Comparison of ENCODE assay signal across 2 cellular contexts in the genomic region with DNA sequence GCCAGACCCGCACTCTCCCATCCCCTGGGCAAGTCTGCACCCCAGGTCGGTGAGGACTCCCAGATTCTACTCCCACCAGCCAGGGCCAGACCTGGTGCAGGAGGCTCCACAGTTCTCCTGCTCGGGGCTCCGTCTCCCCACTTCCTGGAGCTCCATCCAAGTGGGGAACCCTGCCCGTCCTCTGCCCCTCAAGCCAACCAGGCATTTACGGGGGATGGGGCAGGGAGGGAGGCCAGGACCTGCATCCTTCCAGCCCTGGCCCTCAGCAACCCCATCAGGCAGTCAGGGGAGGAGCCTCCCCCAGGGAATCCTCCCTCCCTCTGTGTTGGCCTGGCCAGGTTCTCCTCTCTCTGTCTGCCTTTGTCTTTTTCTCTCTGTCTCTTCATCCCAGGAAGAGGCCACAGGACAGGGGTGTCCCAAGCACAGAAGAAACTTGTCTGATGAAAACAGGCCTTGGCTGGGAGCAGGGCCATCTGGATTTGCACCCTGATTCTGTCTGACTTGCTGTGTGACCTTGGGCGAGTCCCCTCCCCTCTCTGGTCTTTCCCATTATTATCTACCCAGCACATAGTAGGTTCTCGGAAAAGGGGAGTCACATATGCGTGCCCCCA.
TF ChIP-seq lines count a peak whose summit lies in the region.

No MANE protein-coding gene starts in this region.

TF ChIP-seq in HEK293, 187 proteins besides CTCF, POLR2A, EP300 and RAD21:
- TF ChIP-seq PRDM10 (tag by site-specific recombination; IDR thresholded peaks at IDR 0.05) (peak; percentile 52), ZNF639 (tag by site-specific recombination; IDR thresholded peaks at IDR 0.05) (no peak), ZNF404 (tag by site-specific recombination; IDR thresholded peaks at IDR 0.05) (no peak), ZBTB21 (tag by site-specific recombination; IDR thresholded peaks at IDR 0.05) (no peak), WT1 (tag by site-specific recombination; IDR thresholded peaks at IDR 0.05) (peak; percentile 44; the same call in 1 of the 2 replicates), ZNF140 (tag by site-specific recombination; IDR thresholded peaks at IDR 0.05) (no peak), SCRT2 (tag by site-specific recombination; IDR thresholded peaks at IDR 0.05) (no peak), ZNF624 (tag by site-specific recombination; IDR thresholded peaks at IDR 0.05) (no peak), GLIS2 (tag by site-specific recombination; IDR thresholded peaks at IDR 0.05) (0 out of 2 replicates have a peak, but pooled peaks have one; percentile 9), ZNF510 (tag by site-specific recombination; IDR thresholded peaks at IDR 0.05; ENCODE audit: insufficient replicate concordance) (no peak), ZNF768 (tag by site-specific recombination; IDR thresholded peaks at IDR 0.05) (peak; percentile 87; the same call in 1 of the 2 replicates), GLI2 (tag by site-specific recombination; IDR thresholded peaks at IDR 0.05; ENCODE audit: borderline replicate concordance, low read depth) (no peak), ZNF335 (tag by site-specific recombination; conservative IDR thresholded peaks at IDR 0.05) (no peak), ZNF23 (tag by site-specific recombination; IDR thresholded peaks at IDR 0.05; ENCODE audit: borderline replicate concordance) (no peak)
- TF ChIP-seq, protein P1, sequence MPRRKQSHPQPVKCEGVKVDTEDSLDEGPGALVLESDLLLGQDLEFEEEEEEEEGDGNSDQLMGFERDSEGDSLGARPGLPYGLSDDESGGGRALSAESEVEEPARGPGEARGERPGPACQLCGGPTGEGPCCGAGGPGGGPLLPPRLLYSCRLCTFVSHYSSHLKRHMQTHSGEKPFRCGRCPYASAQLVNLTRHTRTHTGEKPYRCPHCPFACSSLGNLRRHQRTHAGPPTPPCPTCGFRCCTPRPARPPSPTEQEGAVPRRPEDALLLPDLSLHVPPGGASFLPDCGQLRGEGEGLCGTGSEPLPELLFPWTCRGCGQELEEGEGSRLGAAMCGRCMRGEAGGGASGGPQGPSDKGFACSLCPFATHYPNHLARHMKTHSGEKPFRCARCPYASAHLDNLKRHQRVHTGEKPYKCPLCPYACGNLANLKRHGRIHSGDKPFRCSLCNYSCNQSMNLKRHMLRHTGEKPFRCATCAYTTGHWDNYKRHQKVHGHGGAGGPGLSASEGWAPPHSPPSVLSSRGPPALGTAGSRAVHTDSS (tag by site-specific recombination; IDR thresholded peaks at IDR 0.05): no peak
- TF ChIP-seq, protein P2, sequence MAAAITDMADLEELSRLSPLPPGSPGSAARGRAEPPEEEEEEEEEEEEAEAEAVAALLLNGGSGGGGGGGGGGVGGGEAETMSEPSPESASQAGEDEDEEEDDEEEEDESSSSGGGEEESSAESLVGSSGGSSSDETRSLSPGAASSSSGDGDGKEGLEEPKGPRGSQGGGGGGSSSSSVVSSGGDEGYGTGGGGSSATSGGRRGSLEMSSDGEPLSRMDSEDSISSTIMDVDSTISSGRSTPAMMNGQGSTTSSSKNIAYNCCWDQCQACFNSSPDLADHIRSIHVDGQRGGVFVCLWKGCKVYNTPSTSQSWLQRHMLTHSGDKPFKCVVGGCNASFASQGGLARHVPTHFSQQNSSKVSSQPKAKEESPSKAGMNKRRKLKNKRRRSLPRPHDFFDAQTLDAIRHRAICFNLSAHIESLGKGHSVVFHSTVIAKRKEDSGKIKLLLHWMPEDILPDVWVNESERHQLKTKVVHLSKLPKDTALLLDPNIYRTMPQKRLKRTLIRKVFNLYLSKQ (tag by site-specific recombination; IDR thresholded peaks at IDR 0.05; ENCODE audit: borderline replicate concordance): no peak

TF ChIP-seq in K562, 482 proteins besides CTCF, POLR2A, EP300 and RAD21 (continues in another document):
- TF ChIP-seq HDAC8 (tag; IDR thresholded peaks at IDR 0.05): no peak
- TF ChIP-seq PRDM10 (IDR thresholded peaks at IDR 0.05; ENCODE audit: partially characterized antibody): peak; percentile 74
- TF ChIP-seq PKNOX1 (IDR thresholded peaks at IDR 0.05): no peak
- no peak for TF ChIP-seq MEF2A (IDR thresholded peaks at IDR 0.05; ENCODE audit: control insufficient read depth, low read depth, low read length)
- no peak for TF ChIP-seq ZNF696 (CRISPR knock-in tag; conservative IDR thresholded peaks at IDR 0.05)
- TF ChIP-seq KDM1A (IDR thresholded peaks at IDR 0.05): peak; percentile 52 to 63
- TF ChIP-seq, protein P3, sequence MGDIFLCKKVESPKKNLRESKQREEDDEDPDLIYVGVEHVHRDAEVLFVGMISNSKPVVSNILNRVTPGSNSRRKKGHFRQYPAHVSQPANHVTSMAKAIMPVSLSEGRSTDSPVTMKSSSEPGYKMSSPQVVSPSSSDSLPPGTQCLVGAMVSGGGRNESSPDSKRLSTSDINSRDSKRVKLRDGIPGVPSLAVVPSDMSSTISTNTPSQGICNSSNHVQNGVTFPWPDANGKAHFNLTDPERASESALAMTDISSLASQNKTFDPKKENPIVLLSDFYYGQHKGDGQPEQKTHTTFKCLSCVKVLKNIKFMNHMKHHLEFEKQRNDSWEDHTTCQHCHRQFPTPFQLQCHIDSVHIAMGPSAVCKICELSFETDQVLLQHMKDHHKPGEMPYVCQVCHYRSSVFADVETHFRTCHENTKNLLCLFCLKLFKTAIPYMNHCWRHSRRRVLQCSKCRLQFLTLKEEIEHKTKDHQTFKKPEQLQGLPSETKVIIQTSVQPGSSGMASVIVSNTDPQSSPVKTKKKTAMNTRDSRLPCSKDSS (IDR thresholded peaks at IDR 0.05; ENCODE audit: low read depth, partially characterized antibody): no peak
- peak; percentile 44; the same call in 1 of the 2 replicates for TF ChIP-seq HDAC2 (IDR thresholded peaks at IDR 0.05)
- no peak for TF ChIP-seq SMARCA4 (IDR thresholded peaks at IDR 0.05)
- no peak for TF ChIP-seq POLR3G (IDR thresholded peaks at IDR 0.05; ENCODE audit: extremely low read depth, insufficient read length, insufficient replicate concordance)
- TF ChIP-seq ZFP1 (CRISPR knock-in tag; IDR thresholded peaks at IDR 0.05): no peak
- TF ChIP-seq, protein P4, sequence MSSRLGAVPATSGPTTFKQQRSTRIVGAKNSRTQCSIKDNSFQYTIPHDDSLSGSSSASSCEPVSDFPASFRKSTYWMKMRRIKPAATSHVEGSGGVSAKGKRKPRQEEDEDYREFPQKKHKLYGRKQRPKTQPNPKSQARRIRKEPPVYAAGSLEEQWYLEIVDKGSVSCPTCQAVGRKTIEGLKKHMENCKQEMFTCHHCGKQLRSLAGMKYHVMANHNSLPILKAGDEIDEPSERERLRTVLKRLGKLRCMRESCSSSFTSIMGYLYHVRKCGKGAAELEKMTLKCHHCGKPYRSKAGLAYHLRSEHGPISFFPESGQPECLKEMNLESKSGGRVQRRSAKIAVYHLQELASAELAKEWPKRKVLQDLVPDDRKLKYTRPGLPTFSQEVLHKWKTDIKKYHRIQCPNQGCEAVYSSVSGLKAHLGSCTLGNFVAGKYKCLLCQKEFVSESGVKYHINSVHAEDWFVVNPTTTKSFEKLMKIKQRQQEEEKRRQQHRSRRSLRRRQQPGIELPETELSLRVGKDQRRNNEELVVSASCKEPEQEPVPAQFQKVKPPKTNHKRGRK (tag; IDR thresholded peaks at IDR 0.05): no peak
- TF ChIP-seq KHSRP (IDR thresholded peaks at IDR 0.05): no peak
- TF ChIP-seq, protein P5, sequence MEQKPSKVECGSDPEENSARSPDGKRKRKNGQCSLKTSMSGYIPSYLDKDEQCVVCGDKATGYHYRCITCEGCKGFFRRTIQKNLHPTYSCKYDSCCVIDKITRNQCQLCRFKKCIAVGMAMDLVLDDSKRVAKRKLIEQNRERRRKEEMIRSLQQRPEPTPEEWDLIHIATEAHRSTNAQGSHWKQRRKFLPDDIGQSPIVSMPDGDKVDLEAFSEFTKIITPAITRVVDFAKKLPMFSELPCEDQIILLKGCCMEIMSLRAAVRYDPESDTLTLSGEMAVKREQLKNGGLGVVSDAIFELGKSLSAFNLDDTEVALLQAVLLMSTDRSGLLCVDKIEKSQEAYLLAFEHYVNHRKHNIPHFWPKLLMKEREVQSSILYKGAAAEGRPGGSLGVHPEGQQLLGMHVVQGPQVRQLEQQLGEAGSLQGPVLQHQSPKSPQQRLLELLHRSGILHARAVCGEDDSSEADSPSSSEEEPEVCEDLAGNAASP (IDR thresholded peaks at IDR 0.05): no peak
- peak; percentile 91 for TF ChIP-seq RBM25 (IDR thresholded peaks at IDR 0.05; ENCODE audit: low read depth, low read length, severe bottlenecking)
- TF ChIP-seq L3MBTL2 (IDR thresholded peaks at IDR 0.05): no peak
- peak; percentile 47; the same call in 1 of the 2 replicates for TF ChIP-seq ADNP (tag; IDR thresholded peaks at IDR 0.05)
- no peak for TF ChIP-seq ZNF121 (CRISPR knock-in tag; conservative IDR thresholded peaks at IDR 0.05)
- 0 out of 2 replicates have a peak, but pooled peaks have one; percentile 52 for TF ChIP-seq PTBP1 (IDR thresholded peaks at IDR 0.05; ENCODE audit: low read depth, low read length)
- TF ChIP-seq, protein P6, sequence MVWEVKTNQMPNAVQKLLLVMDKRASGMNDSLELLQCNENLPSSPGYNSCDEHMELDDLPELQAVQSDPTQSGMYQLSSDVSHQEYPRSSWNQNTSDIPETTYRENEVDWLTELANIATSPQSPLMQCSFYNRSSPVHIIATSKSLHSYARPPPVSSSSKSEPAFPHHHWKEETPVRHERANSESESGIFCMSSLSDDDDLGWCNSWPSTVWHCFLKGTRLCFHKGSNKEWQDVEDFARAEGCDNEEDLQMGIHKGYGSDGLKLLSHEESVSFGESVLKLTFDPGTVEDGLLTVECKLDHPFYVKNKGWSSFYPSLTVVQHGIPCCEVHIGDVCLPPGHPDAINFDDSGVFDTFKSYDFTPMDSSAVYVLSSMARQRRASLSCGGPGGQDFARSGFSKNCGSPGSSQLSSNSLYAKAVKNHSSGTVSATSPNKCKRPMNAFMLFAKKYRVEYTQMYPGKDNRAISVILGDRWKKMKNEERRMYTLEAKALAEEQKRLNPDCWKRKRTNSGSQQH (CRISPR knock-in tag; IDR thresholded peaks at IDR 0.05): no peak
- no peak for TF ChIP-seq ZBED1 (IDR thresholded peaks at IDR 0.05)
- no peak for TF ChIP-seq BRCA1 (IDR thresholded peaks at IDR 0.05)
- no peak for TF ChIP-seq BRCA1 (CRISPR knock-in tag; IDR thresholded peaks at IDR 0.05)
- no peak for TF ChIP-seq BCL6 (CRISPR knock-in tag; IDR thresholded peaks at IDR 0.05)
- TF ChIP-seq ZKSCAN1 (IDR thresholded peaks at IDR 0.05; ENCODE audit: low read depth, low read length): peak; percentile 94
- no peak for TF ChIP-seq PHF8 (IDR thresholded peaks at IDR 0.05; ENCODE audit: borderline replicate concordance, low read length)
- no peak for TF ChIP-seq YBX1 (IDR thresholded peaks at IDR 0.05)
- peak; percentile 91 for TF ChIP-seq BCOR (IDR thresholded peaks at IDR 0.05)
- no peak for TF ChIP-seq ZSCAN32 (CRISPR knock-in tag; IDR thresholded peaks at IDR 0.05)
- TF ChIP-seq ZFP36 (IDR thresholded peaks at IDR 0.05; ENCODE audit: low read depth, low read length, partially characterized antibody): peak; percentile 86
- TF ChIP-seq JUN (IDR thresholded peaks at IDR 0.05; ENCODE audit: borderline replicate concordance, low read depth, low read length): no peak
- 0 out of 2 replicates have a peak, but pooled peaks have one; percentile 10 for TF ChIP-seq JUN (CRISPR knock-in tag; IDR thresholded peaks at IDR 0.05; ENCODE audit: borderline replicate concordance)
- no peak for TF ChIP-seq NFIC (IDR thresholded peaks at IDR 0.05)
- TF ChIP-seq, protein P7, sequence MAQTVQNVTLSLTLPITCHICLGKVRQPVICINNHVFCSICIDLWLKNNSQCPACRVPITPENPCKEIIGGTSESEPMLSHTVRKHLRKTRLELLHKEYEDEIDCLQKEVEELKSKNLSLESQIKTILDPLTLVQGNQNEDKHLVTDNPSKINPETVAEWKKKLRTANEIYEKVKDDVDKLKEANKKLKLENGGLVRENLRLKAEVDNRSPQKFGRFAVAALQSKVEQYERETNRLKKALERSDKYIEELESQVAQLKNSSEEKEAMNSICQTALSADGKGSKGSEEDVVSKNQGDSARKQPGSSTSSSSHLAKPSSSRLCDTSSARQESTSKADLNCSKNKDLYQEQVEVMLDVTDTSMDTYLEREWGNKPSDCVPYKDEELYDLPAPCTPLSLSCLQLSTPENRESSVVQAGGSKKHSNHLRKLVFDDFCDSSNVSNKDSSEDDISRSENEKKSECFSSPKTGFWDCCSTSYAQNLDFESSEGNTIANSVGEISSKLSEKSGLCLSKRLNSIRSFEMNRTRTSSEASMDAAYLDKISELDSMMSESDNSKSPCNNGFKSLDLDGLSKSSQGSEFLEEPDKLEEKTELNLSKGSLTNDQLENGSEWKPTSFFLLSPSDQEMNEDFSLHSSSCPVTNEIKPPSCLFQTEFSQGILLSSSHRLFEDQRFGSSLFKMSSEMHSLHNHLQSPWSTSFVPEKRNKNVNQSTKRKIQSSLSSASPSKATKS (CRISPR knock-in tag; IDR thresholded peaks at IDR 0.05): no peak
- TF ChIP-seq TRIM24 (IDR thresholded peaks at IDR 0.05): no peak
